In the genomic region with DNA sequence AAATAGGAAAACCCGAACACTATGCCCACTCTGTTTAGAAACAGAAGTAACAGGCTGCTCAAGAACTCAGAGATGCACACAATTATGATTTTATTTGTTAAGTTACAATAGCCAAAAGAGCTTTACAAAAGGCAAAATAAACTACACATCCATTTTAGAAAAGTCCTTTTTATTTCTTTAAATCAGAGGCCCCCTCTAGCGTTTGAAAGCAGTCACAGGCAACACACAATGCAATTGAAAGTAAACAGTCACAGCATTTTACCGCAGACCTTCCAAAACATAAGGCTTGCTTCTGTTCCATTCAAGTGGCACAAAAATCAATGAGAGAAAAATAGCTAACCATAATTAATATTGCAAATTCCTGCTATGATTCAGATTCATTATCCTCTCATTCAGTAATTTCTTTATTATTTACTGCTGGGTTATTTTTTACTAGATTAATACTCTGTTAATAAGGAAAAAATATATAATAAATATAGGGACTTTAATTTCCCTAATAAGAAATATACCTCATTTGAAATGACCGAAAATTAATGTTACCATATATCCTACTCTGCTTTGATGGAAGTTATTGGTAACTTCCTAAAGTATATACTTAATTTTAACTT, we compare ENCODE assay signal across 9 cellular contexts.
DNase-seq lines count a peak whose midpoint lies in the region; ATAC-seq and TF ChIP-seq lines count a peak whose summit lies in the region.
"Had no signal": no experiment of that assay in that cellular context is flagged by ENCODE, and none has a peak within 500 bp of the region (broad histone marks: within the 10 kb centered on the region; RNA-seq: fewer than 3 reads in every experiment).

No MANE protein-coding gene starts in this region.

- H3K36me3 ChIP-seq in WERI-Rb-1 (peaks cover 7% of the 10 kb centered on the region), upper lobe of left lung (peaks cover 0 to 26% (median 0%) of the 10 kb centered on the region in 4 donors)

- POLR2A ChIA-PET in naive thymus-derived CD8-positive, alpha-beta T cell (lab: Charles Lee), result no interaction called here

- H3K4me3 ChIP-seq in WERI-Rb-1 (ENCODE audit: low read depth, low read length) (no peak overlapping the region), upper lobe of left lung (no peak overlapping the region)
- H3K4me3 ChIP-seq: SJSA1 had no signal

- 53 to 54% methylated on average over 4 of the region's 4 CpGs for WGBS in upper lobe of left lung, 2 donors

- no peak overlapping the region for H3K27ac Mint-ChIP-seq in stimulated activated naive CD8-positive, alpha-beta T cell treated with anti-CD3 and anti-CD28 coated beads, Interleukin-15, amount 100 ng/mL, for 72 hours
- H3K27ac Mint-ChIP-seq in naive thymus-derived CD8-positive, alpha-beta T cell, result peak overlapping the region in 1 of 10 donors; percentile 56

- no peak overlapping the region for H3K27ac ChIP-seq in WERI-Rb-1
- no peak overlapping the region for H3K27ac ChIP-seq in upper lobe of left lung
- H3K27ac ChIP-seq: SJSA1 had no signal

- no peaks in the 10 kb centered on the region for H3K4me1 Mint-ChIP-seq in stimulated activated naive CD8-positive, alpha-beta T cell treated with anti-CD3 and anti-CD28 coated beads, Interleukin-15, amount 100 ng/mL, for 72 hours
- peaks cover 0 to 6% (median 0%) of the 10 kb centered on the region in 4 donors for H3K4me1 Mint-ChIP-seq in naive thymus-derived CD8-positive, alpha-beta T cell

- H3K4me1 ChIP-seq in upper lobe of left lung, result no peaks in the 10 kb centered on the region

- ATAC-seq in upper lobe of left lung (ENCODE audit: low FRiP score in 2 of 2), result peak in 1 of 2 donors; percentile 56
- no peak for ATAC-seq in stimulated activated naive CD8-positive, alpha-beta T cell treated with anti-CD3 and anti-CD28 coated beads, Interleukin-15, amount 100 ng/mL, for 72 hours
- ATAC-seq in naive thymus-derived CD8-positive, alpha-beta T cell, result no peak
- no peak for ATAC-seq in GM18498 (IDR thresholded peaks at IDR 0.05; ENCODE audit: unreplicated experiment)

- TF ChIP-seq EP300 in upper lobe of left lung (IDR thresholded peaks at IDR 0.05), result no peak

- DNase-seq in EH (ENCODE audit: low read depth) (peak; percentile 50), KBM-7 (peak; percentile 43), WERI-Rb-1 (peak; percentile 9), iPS-NIHi11 (ENCODE audit: low spot score) (peak; percentile 11), upper lobe of left lung (no peak)
- DNase-seq in stimulated activated naive CD8-positive, alpha-beta T cell treated with anti-CD3 and anti-CD28 coated beads, Interleukin-15, amount 100 ng/mL, for 72 hours, result no peak
- DNase-seq in naive thymus-derived CD8-positive, alpha-beta T cell, result no peak

- H3K27me3 ChIP-seq in WERI-Rb-1 (ENCODE audit: insufficient read depth, low read depth, severe bottlenecking) (no peaks in the 10 kb centered on the region), upper lobe of left lung (no peaks in the 10 kb centered on the region)
- H3K27me3 ChIP-seq: SJSA1 had no signal

- in situ Hi-C loops in KBM-7 (cut with MboI; ENCODE audit: low pct_unique_long_range_greater_than_20kb, low sequenced_read_pairs), result no loop called here

- peaks cover 0 to 46% (median 6%) of the 10 kb centered on the region in 3 donors for H3K36me3 Mint-ChIP-seq in naive thymus-derived CD8-positive, alpha-beta T cell

- no peak for TF ChIP-seq POLR2A in upper lobe of left lung (IDR thresholded peaks at IDR 0.05)

- no peaks in the 10 kb centered on the region for H3K27me3 Mint-ChIP-seq in stimulated activated naive CD8-positive, alpha-beta T cell treated with anti-CD3 and anti-CD28 coated beads, Interleukin-15, amount 100 ng/mL, for 72 hours
- no peaks in the 10 kb centered on the region for H3K27me3 Mint-ChIP-seq in naive thymus-derived CD8-positive, alpha-beta T cell

- H3K4me3 Mint-ChIP-seq in stimulated activated naive CD8-positive, alpha-beta T cell treated with anti-CD3 and anti-CD28 coated beads, Interleukin-15, amount 100 ng/mL, for 72 hours, result no peak overlapping the region
- H3K4me3 Mint-ChIP-seq in naive thymus-derived CD8-positive, alpha-beta T cell, result no peak overlapping the region

- H3K9me3 ChIP-seq in WERI-Rb-1 (ENCODE audit: severe bottlenecking) (no peaks in the 10 kb centered on the region), upper lobe of left lung (no peaks in the 10 kb centered on the region)
- H3K9me3 ChIP-seq: SJSA1 had no signal

- no peaks in the 10 kb centered on the region for H3K9me3 Mint-ChIP-seq in stimulated activated naive CD8-positive, alpha-beta T cell treated with anti-CD3 and anti-CD28 coated beads, Interleukin-15, amount 100 ng/mL, for 72 hours
- H3K9me3 Mint-ChIP-seq in naive thymus-derived CD8-positive, alpha-beta T cell, result no peaks in the 10 kb centered on the region

- TF ChIP-seq CTCF in WERI-Rb-1 (IDR thresholded peaks at IDR 0.05; ENCODE audit: low read depth, low read length) (peak; percentile 56), upper lobe of left lung (IDR thresholded peaks at IDR 0.05) (peak in 5 of 6 experiments; percentile 37 to 55 (median 43))

Comparison
In these comparisons a context has a peak if more than half of its experiments do, and no peak if none do; other contexts are left out.
1. DNase-seq: peak in EH (single experiment), KBM-7 (single experiment), WERI-Rb-1 (single experiment) and iPS-NIHi11 (single experiment); none in upper lobe of left lung (0 of 2), stimulated activated naive CD8-positive, alpha-beta T cell treated with anti-CD3 and anti-CD28 coated beads, Interleukin-15, amount 100 ng/mL, for 72 hours (0 of 2) and naive thymus-derived CD8-positive, alpha-beta T cell (0 of 10).